ENCODE assay signal across 8 cellular contexts in the genomic region with DNA sequence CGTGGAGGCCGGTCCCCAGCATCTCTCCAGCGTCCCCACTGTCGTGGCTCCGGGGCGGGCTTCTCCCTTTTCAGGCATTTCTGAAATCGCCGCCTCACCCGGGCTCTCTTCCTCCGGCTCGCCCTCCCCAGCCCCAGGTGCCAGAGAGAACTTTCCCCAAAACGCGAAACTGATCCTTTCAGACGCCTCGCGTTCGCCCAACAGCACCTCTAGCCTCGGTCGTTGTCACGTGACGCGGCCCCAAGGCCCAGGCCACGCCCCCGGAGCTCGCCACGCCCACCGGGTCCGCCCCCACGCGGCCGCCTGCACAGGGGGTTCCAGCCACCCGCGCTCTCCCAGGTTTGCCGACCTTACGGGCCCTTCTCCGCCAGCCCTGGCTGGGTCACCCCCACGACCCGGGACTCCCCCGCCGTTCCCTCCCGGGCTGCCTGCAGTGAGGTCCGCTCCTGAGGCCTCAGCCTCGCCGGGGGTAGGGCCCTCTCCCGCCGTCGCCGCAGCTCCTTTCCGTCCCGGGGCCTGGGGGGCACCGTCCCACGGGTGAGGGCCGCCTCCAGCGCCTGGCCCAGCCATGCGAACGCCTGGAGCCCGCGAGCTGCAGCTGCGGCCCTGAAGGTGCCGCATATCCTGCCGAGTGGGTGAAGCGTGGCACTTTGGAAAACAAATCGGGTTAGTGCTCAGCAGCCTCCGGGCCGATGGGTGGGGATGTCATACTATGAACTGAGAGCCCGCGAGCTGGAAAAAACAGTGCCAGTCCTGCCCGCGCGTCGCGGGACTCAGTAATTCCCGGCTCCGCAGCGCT. TPM values are rescaled to one million over a fixed set of nuclear protein-coding genes. Genes with fewer than 3 reads are reported as not detected.
DNase-seq lines count a peak whose midpoint lies in the region; ATAC-seq and TF ChIP-seq lines count a peak whose summit lies in the region.

No MANE protein-coding gene starts in this region.

- H3K9me3 ChIP-seq in parathyroid adenoma (ENCODE audit: control insufficient read depth, low read length) = no peaks in the 10 kb centered on the region

- no peaks in the 10 kb centered on the region; the same call in 2 of the 3 replicates for H3K36me3 Mint-ChIP-seq in GM23338 (ENCODE audit: low read depth)
- H3K36me3 Mint-ChIP-seq in activated naive CD4-positive, alpha-beta T cell treated with anti-CD3 and anti-CD28 coated beads, Interleukin-2, amount 50 U/mL, for 24 hours = no peaks in the 10 kb centered on the region
- H3K36me3 Mint-ChIP-seq in type B pancreatic cell = no peaks in the 10 kb centered on the region

- peak overlapping the region; percentile 98 for H2AFZ ChIP-seq in GM23338
- peak overlapping the region; percentile 95 for H2AFZ ChIP-seq in parathyroid adenoma

- H3K4me3 ChIP-seq in GM23338 (peak overlapping the region; percentile 85), parathyroid adenoma (ENCODE audit: low read depth, low read length) (peak overlapping the region; percentile 81)

- H3K9ac ChIP-seq in parathyroid adenoma = no peak overlapping the region

- intact Hi-C loops in Right ventricle myocardium superior (cut with DNase I) = no loop called here

- H3K27ac Mint-ChIP-seq in GM23338 (no peak overlapping the region), type B pancreatic cell (peak overlapping the region; percentile 46)
- peak overlapping the region; percentile 89 for H3K27ac Mint-ChIP-seq in activated naive CD4-positive, alpha-beta T cell treated with anti-CD3 and anti-CD28 coated beads, Interleukin-2, amount 50 U/mL, for 24 hours

- H4K20me1 ChIP-seq in GM23338 (replicated peaks; ENCODE audit: insufficient read depth) = peaks cover 3% of the 10 kb centered on the region; the same call in 1 of the 2 replicates

- no peaks in the 10 kb centered on the region for H3K9me2 ChIP-seq in GM23338 (ENCODE audit: insufficient read depth)

- H3K27me3 ChIP-seq in GM23338 (ENCODE audit: insufficient read depth) (peaks cover 27% of the 10 kb centered on the region), parathyroid adenoma (ENCODE audit: control insufficient read depth, insufficient read depth, low read length) (no peaks in the 10 kb centered on the region)

- no peaks in the 10 kb centered on the region for H3K36me3 ChIP-seq in GM23338 (ENCODE audit: insufficient read depth)
- H3K36me3 ChIP-seq in parathyroid adenoma (ENCODE audit: control insufficient read depth, insufficient read depth, low read length) = no peaks in the 10 kb centered on the region

- ATAC-seq in GM23338 (peak; percentile 79), Right ventricle myocardium superior (ENCODE audit: poor library complexity) (peak; percentile 99)

- peak overlapping the region; percentile 83 for H3K4me3 Mint-ChIP-seq in GM23338
- peak overlapping the region; percentile 91 for H3K4me3 Mint-ChIP-seq in activated naive CD4-positive, alpha-beta T cell treated with anti-CD3 and anti-CD28 coated beads, Interleukin-2, amount 50 U/mL, for 24 hours
- peak overlapping the region; percentile 95 for H3K4me3 Mint-ChIP-seq in type B pancreatic cell

- H3K79me2 ChIP-seq in GM23338 (replicated peaks; ENCODE audit: insufficient read depth) = no peaks in the 10 kb centered on the region
- H3K79me2 ChIP-seq in parathyroid adenoma = no peaks in the 10 kb centered on the region

- H3K27me3 Mint-ChIP-seq in GM23338 (ENCODE audit: insufficient read depth, low read depth, poor library complexity) (peaks cover 35% of the 10 kb centered on the region), type B pancreatic cell (peaks cover 3% of the 10 kb centered on the region)
- no peaks in the 10 kb centered on the region for H3K27me3 Mint-ChIP-seq in activated naive CD4-positive, alpha-beta T cell treated with anti-CD3 and anti-CD28 coated beads, Interleukin-2, amount 50 U/mL, for 24 hours

- H3F3A ChIP-seq in GM23338 (replicated peaks; ENCODE audit: low read depth) = peaks cover 15% of the 10 kb centered on the region

- H3K4me1 Mint-ChIP-seq in GM23338 (peaks cover 3% of the 10 kb centered on the region), type B pancreatic cell (ENCODE audit: unreplicated experiment) (peaks cover 6% of the 10 kb centered on the region)
- H3K4me1 Mint-ChIP-seq in activated naive CD4-positive, alpha-beta T cell treated with anti-CD3 and anti-CD28 coated beads, Interleukin-2, amount 50 U/mL, for 24 hours = peaks cover 11% of the 10 kb centered on the region

- H3K4me2 ChIP-seq in GM23338 (peak overlapping the region; percentile 96), parathyroid adenoma (ENCODE audit: low read length) (peak overlapping the region; percentile 92)

- TF ChIP-seq CTCF in GM23338 (conservative IDR thresholded peaks at IDR 0.05; ENCODE audit: low read depth in 2 of 2) (no peak), parathyroid adenoma (IDR thresholded peaks at IDR 0.05) (no peak), type B pancreatic cell (conservative IDR thresholded peaks at IDR 0.05) (no peak)

- no peak overlapping the region for H3K27ac ChIP-seq in GM23338 (ENCODE audit: low read depth)
- peak overlapping the region; percentile 65 for H3K27ac ChIP-seq in parathyroid adenoma

- H3K4me1 ChIP-seq in GM23338 (ENCODE audit: insufficient read depth) = peaks cover 4% of the 10 kb centered on the region; the same call in 1 of the 2 replicates
- no peaks in the 10 kb centered on the region for H3K4me1 ChIP-seq in parathyroid adenoma

- H3K9me3 Mint-ChIP-seq in GM23338 = peaks cover 3% of the 10 kb centered on the region; the same call in 1 of the 3 replicates
- no peaks in the 10 kb centered on the region for H3K9me3 Mint-ChIP-seq in activated naive CD4-positive, alpha-beta T cell treated with anti-CD3 and anti-CD28 coated beads, Interleukin-2, amount 50 U/mL, for 24 hours
- no peaks in the 10 kb centered on the region for H3K9me3 Mint-ChIP-seq in type B pancreatic cell

- DNase-seq in GDM1 (lab: John Stamatoyannopoulos, UW) = peak; percentile 29
- DNase-seq in GM23338 (ENCODE audit: low spot score) = peak; percentile 92
- peak; percentile 53 to 75 for DNase-seq in Kasumi-1 (lab: John Stamatoyannopoulos, UW)
- DNase-seq in SK-N-DZ (ENCODE audit: low spot score) = peak; percentile 84
- peak; percentile 95 for DNase-seq in Right ventricle myocardium superior
- peak; percentile 91 for DNase-seq in type B pancreatic cell (ENCODE audit: extremely low spot score, unreplicated experiment)

TF ChIP-seq in GM23338, 12 proteins besides CTCF, POLR2A, EP300 and RAD21:
- peak; percentile 37; the same call in 1 of the 2 replicates for TF ChIP-seq CREB1 (CRISPR knock-in tag; IDR thresholded peaks at IDR 0.05; ENCODE audit: low read depth)
- TF ChIP-seq POLR2AphosphoS5 (IDR thresholded peaks at IDR 0.05; ENCODE audit: low read depth) = peak; percentile 83
- TF ChIP-seq ZNF114 (CRISPR knock-in tag; IDR thresholded peaks at IDR 0.05) = no peak

RNA-seq across cellular contexts. Expression of a gene that starts 21.0 kb away (rescaled TPM):
- 913 and 938 TPM in 2 replicates for total RNA-seq in GM23338 (2014; rRNA removed; shearing (Covaris generic))
- polyA plus RNA-seq in GM23338 (2016; fragmentation: Nextera tagmentation; extraction: Ambion mirVana) = 2,407 and 2,643 TPM in 2 replicates
- polyA plus RNA-seq in SK-N-DZ (2014; cell fraction: cytosol; rRNA removed) = 922 and 989 TPM in 2 replicates
- polyA plus RNA-seq in SK-N-DZ (2014; cell fraction: nucleus; rRNA removed) = 546 and 570 TPM in 2 replicates
- total RNA-seq in Right ventricle myocardium superior = 271 TPM
- 684 and 873 TPM in 2 replicates for total RNA-seq in type B pancreatic cell (ENCODE audit: low replicate concordance)

Comparison
In these comparisons a context has a peak if more than half of its experiments do, and no peak if none do; other contexts are left out.
1. DNase-seq: peak in every context shown above with its lines; median percentile 95 in Right ventricle myocardium superior; 92 in GM23338; 91 in type B pancreatic cell; 84 in SK-N-DZ; 64 in Kasumi-1; 29 in GDM1.